In the genomic region with DNA sequence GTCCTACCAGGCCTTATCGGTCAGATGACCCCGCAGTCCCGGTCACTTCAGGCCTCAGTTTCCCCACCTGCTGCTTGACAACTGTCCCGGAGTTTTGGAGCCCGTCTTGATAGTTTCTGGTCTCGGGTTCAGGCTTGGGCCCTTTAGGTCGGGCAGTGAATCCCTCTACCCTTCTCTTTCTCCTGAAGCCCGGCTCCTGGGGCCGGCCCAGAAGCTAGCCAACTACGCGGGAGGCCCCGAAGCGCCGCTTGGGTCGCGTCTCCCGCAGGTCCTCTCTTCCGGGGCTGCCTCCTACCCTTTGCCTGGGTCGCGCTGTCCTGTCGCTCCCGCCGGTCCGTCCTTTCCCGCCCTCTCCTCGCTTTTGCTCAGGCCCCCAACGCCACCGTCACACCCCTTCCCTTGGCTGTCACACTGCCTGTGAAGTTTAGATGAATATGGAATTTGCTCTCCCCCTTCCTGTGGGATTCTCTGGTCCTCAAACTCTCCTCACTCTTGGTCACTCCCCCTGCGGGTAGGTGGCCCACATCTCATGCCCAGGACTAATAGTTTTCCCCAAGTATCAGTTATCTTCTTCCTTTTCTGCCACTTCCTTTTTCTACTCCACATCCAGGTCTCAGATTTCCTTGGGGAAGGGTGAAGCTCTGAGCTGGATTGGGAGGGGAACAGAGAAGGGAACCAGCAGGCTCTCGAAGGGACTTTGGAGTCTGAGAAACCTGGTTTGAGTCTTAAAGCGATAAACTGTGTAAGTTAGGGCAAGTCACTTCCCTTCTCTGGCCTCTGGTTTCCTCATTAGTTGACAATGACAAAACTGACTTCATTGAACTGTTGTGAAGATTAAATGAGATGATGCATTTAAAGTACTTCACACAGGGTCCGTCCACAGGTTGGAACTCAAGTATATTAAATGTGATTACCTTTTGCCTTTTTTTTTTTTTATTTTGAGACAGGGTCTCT, we compare ENCODE assay signal across 8 cellular contexts. TPM values are rescaled to one million over a fixed set of nuclear protein-coding genes. Genes with fewer than 3 reads are reported as not detected.
DNase-seq lines count a peak whose midpoint lies in the region; ATAC-seq and TF ChIP-seq lines count a peak whose summit lies in the region.

No MANE protein-coding gene starts in this region.

- DNase-seq in DMS114 treated with DMSO at 0.1 percent for 48 hours (lab: John Stamatoyannopoulos, UW; ENCODE audit: unreplicated experiment) (peak; percentile 37), HuH-7.5 (ENCODE audit: low spot score) (peak; percentile 99), glomerular visceral epithelial cell (ENCODE audit: extremely low spot score) (peak; percentile 39), ureter (ENCODE audit: low spot score) (no peak), cerebellum (ENCODE audit: low spot score) (no peak)
- DNase-seq in activated CD4-positive, alpha-beta memory T cell treated with anti-CD3 and anti-CD28 coated beads for 36 hours = peak; percentile 34

- peaks cover 29% of the 10 kb centered on the region for H3K36me3 Mint-ChIP-seq in activated CD4-positive, alpha-beta memory T cell treated with anti-CD3 and anti-CD28 coated beads for 36 hours

- peak overlapping the region; percentile 86 for H3K4me3 Mint-ChIP-seq in activated CD4-positive, alpha-beta memory T cell treated with anti-CD3 and anti-CD28 coated beads for 36 hours

- ATAC-seq in GM18505 (IDR thresholded peaks at IDR 0.05; ENCODE audit: unreplicated experiment) = no peak

- no peak for TF ChIP-seq POLR2A in GM18505 (IDR thresholded peaks at IDR 0.05; ENCODE audit: borderline replicate concordance, extremely low read depth, insufficient read depth, insufficient read length)

- no peaks in the 10 kb centered on the region for H3K27me3 ChIP-seq in rectal smooth muscle tissue (ENCODE audit: control insufficient read depth, insufficient read depth, low read length)

- POLR2A ChIA-PET in activated CD4-positive, alpha-beta memory T cell treated with anti-CD3 and anti-CD28 coated beads for 36 hours (lab: Charles Lee) = interaction anchor here (2.4 kb wide), 1 partner anchor 19 kb away, joined by 17 read pairs; the partner anchor contains the start of gene YIF1A

- H3K4me1 Mint-ChIP-seq in activated CD4-positive, alpha-beta memory T cell treated with anti-CD3 and anti-CD28 coated beads for 36 hours (ENCODE audit: low read depth) = peaks cover 32% of the 10 kb centered on the region

- peak overlapping the region; percentile 99 for H3K9ac ChIP-seq in rectal smooth muscle tissue (ENCODE audit: low read length)

- peak overlapping the region; percentile 97 for H3K4me3 ChIP-seq in rectal smooth muscle tissue (ENCODE audit: low read length)

- peak overlapping the region; percentile 95 for H3K27ac ChIP-seq in rectal smooth muscle tissue (ENCODE audit: low read depth, low read length)

- H3K9me3 Mint-ChIP-seq in activated CD4-positive, alpha-beta memory T cell treated with anti-CD3 and anti-CD28 coated beads for 36 hours = no peaks in the 10 kb centered on the region

- H3K27me3 Mint-ChIP-seq in activated CD4-positive, alpha-beta memory T cell treated with anti-CD3 and anti-CD28 coated beads for 36 hours = no peaks in the 10 kb centered on the region

- H3K4me1 ChIP-seq in rectal smooth muscle tissue (ENCODE audit: control insufficient read depth, insufficient read depth, low read length) = peaks cover 14% of the 10 kb centered on the region

- peaks cover 22% of the 10 kb centered on the region for H3K36me3 ChIP-seq in rectal smooth muscle tissue (ENCODE audit: control insufficient read depth, insufficient read depth, low read length)

- intact Hi-C loops in activated CD4-positive, alpha-beta memory T cell treated with anti-CD3 and anti-CD28 coated beads for 36 hours (cut with micrococcal nuclease) = loop anchor here (1.0 to 5.0 kb wide), 7 partner anchors 13 to 410 kb away; partner anchors contain the start of genes BRMS1, SF3B2 and YIF1A

- CTCF ChIA-PET in activated CD4-positive, alpha-beta memory T cell treated with anti-CD3 and anti-CD28 coated beads for 36 hours (lab: Charles Lee) = interaction anchor here (4.2 kb wide), 1 partner anchor 13 kb away, joined by 22 read pairs; no protein-coding TSS in a partner anchor

- H3K27ac Mint-ChIP-seq in activated CD4-positive, alpha-beta memory T cell treated with anti-CD3 and anti-CD28 coated beads for 36 hours = peak overlapping the region; percentile 90

RNA-seq across cellular contexts. Expression of gene RAB1B, which starts 0.8 kb away (rescaled TPM):
- 100 to 1,000 TPM; 118 to 124 TPM for total RNA-seq in activated CD4-positive, alpha-beta memory T cell treated with anti-CD3 and anti-CD28 coated beads for 36 hours
- total RNA-seq in ureter (157 TPM), cerebellum (25.9 TPM)

RNA-seq across cellular contexts. Expression of gene CNIH2, which starts 8.7 kb away (rescaled TPM):
- total RNA-seq in activated CD4-positive, alpha-beta memory T cell treated with anti-CD3 and anti-CD28 coated beads for 36 hours = 1 to 10 TPM in 1 of 2 experiments, under 1 TPM in 1; 0.39 to 1.5 TPM
- 2.2 TPM for total RNA-seq in ureter
- 36.8 TPM for total RNA-seq in cerebellum

RNA-seq across cellular contexts. Expression of gene KLC2, which starts 11.7 kb away (rescaled TPM):
- 10 to 100 TPM; 40.5 to 44.8 TPM for total RNA-seq in activated CD4-positive, alpha-beta memory T cell treated with anti-CD3 and anti-CD28 coated beads for 36 hours
- total RNA-seq in ureter (31.3 TPM), cerebellum (25.0 TPM)

RNA-seq across cellular contexts. Expression of gene YIF1A, which starts 19.7 kb away (rescaled TPM):
- total RNA-seq in activated CD4-positive, alpha-beta memory T cell treated with anti-CD3 and anti-CD28 coated beads for 36 hours = 10 to 100 TPM; 63.1 to 65.8 TPM
- total RNA-seq in ureter = 78.7 TPM
- 28.1 TPM for total RNA-seq in cerebellum

RNA-seq across cellular contexts. Expression of gene TMEM151A, which starts 22.5 kb away (rescaled TPM):
- total RNA-seq in activated CD4-positive, alpha-beta memory T cell treated with anti-CD3 and anti-CD28 coated beads for 36 hours = not detected
- total RNA-seq in ureter (not detected), cerebellum (6.4 TPM)

Comparison
In these comparisons a context has a peak if more than half of its experiments do, and no peak if none do; other contexts are left out.
1. DNase-seq: peak in DMS114 treated with DMSO at 0.1 percent for 48 hours (single experiment), HuH-7.5 (single experiment), activated CD4-positive, alpha-beta memory T cell treated with anti-CD3 and anti-CD28 coated beads for 36 hours (single experiment) and glomerular visceral epithelial cell (single experiment); none in ureter (single experiment) and cerebellum (single experiment).
2. RNA of gene CNIH2, which starts 8.7 kb away (total RNA-seq): 36.8 TPM in cerebellum (single experiment); 2.2 TPM in ureter (single experiment) and 0.39 to 1.5 TPM in activated CD4-positive, alpha-beta memory T cell treated with anti-CD3 and anti-CD28 coated beads for 36 hours; every median in the first group is over 10 times any median in the second.